21 cellular contexts compared by ENCODE assay signal in genomic region chr11:98736813-98737212, GRCh38.
DNase-seq lines count a peak whose midpoint lies in the region; ATAC-seq and TF ChIP-seq lines count a peak whose summit lies in the region.
"Had no signal": no experiment of that assay in that cellular context is flagged by ENCODE, and none has a peak within 500 bp of the region (broad histone marks: within the 10 kb centered on the region; RNA-seq: fewer than 3 reads in every experiment).

No MANE protein-coding gene starts in this region.

- H3K4me2 ChIP-seq in neural cell (ENCODE audit: low read length): peak overlapping the region; percentile 36

- H3K9me3 ChIP-seq in neural cell (ENCODE audit: low read length): no peaks in the 10 kb centered on the region
- H3K9me3 ChIP-seq: SJCRH30 had no signal

- H3K79me2 ChIP-seq in neural cell (replicated peaks; ENCODE audit: insufficient read depth, low read length): no peaks in the 10 kb centered on the region

- DNase-seq in NCI-H2171 treated with DMSO at 0.1 percent for 48 hours (lab: John Stamatoyannopoulos, UW) (peak; percentile 14), NCI-H2171 (lab: John Stamatoyannopoulos, UW) (no peak), M059J (ENCODE audit: low read depth) (peak; percentile 37), ecto neural progenitor cell (ENCODE audit: low spot score) (peak; percentile 43), NCI-H2107 treated with DMSO at 0.1 percent for 48 hours (lab: John Stamatoyannopoulos, UW; ENCODE audit: unreplicated experiment) (no peak)
- DNase-seq: GOT3, Karpas-422, MV-4-11, NCI-H1105, NCI-H1436 treated with DMSO at 0.1 percent for 48 hours, NCI-H2029, NCI-H524, NCI-H774, OCI-M1, SJCRH30, T-cell had no signal

- H3K4me3 ChIP-seq in neural cell (ENCODE audit: low read length): peak overlapping the region; percentile 33
- H3K4me3 ChIP-seq: SJCRH30 had no signal

- no peak overlapping the region for H2AFZ ChIP-seq in neural cell (ENCODE audit: low read depth, low read length)

- no peaks in the 10 kb centered on the region for H3K9me2 ChIP-seq in neural cell (ENCODE audit: insufficient read depth, low read length)

- H3K9ac ChIP-seq in neural cell (ENCODE audit: low read length): no peak overlapping the region

- peak overlapping the region; percentile 39 for H3K27ac ChIP-seq in neural cell (ENCODE audit: low read length)
- H3K27ac ChIP-seq: SJCRH30 had no signal

- ATAC-seq in HG02642 (IDR thresholded peaks at IDR 0.05; ENCODE audit: poor library complexity, unreplicated experiment) (no peak), HG02981 (IDR thresholded peaks at IDR 0.05; ENCODE audit: unreplicated experiment) (no peak)
- ATAC-seq: HCT116, HepG2, T-cell had no signal

- no peaks in the 10 kb centered on the region for H3K27me3 ChIP-seq in neural cell (ENCODE audit: insufficient read depth, low read depth, low read length)
- H3K27me3 ChIP-seq: SJCRH30 had no signal

- TF ChIP-seq CTCF in neural cell (IDR thresholded peaks at IDR 0.05; ENCODE audit: poor library complexity, severe bottlenecking): no peak

- no peak for TF ChIP-seq RAD21 in neural cell (conservative IDR thresholded peaks at IDR 0.05)

- peak; percentile 69 for TF ChIP-seq EP300 in neural cell (conservative IDR thresholded peaks at IDR 0.05; ENCODE audit: poor library complexity, severe bottlenecking)

- no peaks in the 10 kb centered on the region for H3K36me3 ChIP-seq in neural cell (ENCODE audit: insufficient read depth, low read length)
- H3K36me3 ChIP-seq: SJCRH30 had no signal

- no peaks in the 10 kb centered on the region for H4K20me1 ChIP-seq in neural cell (ENCODE audit: insufficient read depth)

- no peaks in the 10 kb centered on the region for H3F3A ChIP-seq in neural cell (ENCODE audit: insufficient read depth, low read length, poor library complexity, severe bottlenecking)

TF ChIP-seq in neural cell, 6 proteins besides CTCF, POLR2A, EP300 and RAD21:
- TF ChIP-seq POLR2AphosphoS5 (IDR thresholded peaks at IDR 0.05) (peak; percentile 72), EZH2 (IDR thresholded peaks at IDR 0.05; ENCODE audit: borderline replicate concordance, insufficient read depth, low read length, poor library complexity, severe bottlenecking) (no peak), REST (IDR thresholded peaks at IDR 0.05; ENCODE audit: borderline replicate concordance) (peak; percentile 69)

Comparison
In these comparisons a context has a peak if more than half of its experiments do, and no peak if none do; other contexts are left out.
1. DNase-seq: peak in NCI-H2171 treated with DMSO at 0.1 percent for 48 hours (single experiment), M059J (single experiment) and ecto neural progenitor cell (single experiment); none in NCI-H2171 (single experiment) and NCI-H2107 treated with DMSO at 0.1 percent for 48 hours (single experiment).